19 cellular contexts compared by ENCODE assay signal in the genomic region with DNA sequence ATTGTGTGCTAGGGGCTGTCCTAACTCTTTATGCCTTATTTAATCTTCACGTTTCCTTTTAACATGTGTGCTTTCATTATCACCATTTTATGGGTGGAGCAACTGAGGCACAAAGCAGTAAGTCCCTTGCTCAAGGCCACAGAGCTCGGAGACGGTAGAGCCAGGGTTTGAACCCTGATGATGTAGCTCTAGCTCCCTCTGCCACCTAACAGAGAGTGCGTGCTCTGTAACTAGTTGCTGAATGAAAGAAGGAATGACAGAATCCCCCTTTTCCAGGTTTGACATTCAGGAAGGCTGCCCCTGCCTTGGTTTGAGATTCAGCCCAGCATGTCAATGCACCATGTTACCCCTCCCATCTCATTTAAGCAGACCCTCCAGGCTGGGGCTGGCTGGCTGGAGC.
"Had no signal": no experiment of that assay in that cellular context is flagged by ENCODE, and none has a peak within 500 bp of the region (broad histone marks: within the 10 kb centered on the region; RNA-seq: fewer than 3 reads in every experiment).

No MANE protein-coding gene starts in this region.

- H3K4me1 ChIP-seq: ascending aorta, spleen, tibial nerve, uterus had no signal

- H3K27me3 ChIP-seq: ascending aorta, pancreas, tibial nerve, uterus had no signal

- H3K27me3 Mint-ChIP-seq: memory B cell had no signal

- H3K9me3 Mint-ChIP-seq: memory B cell, naive B cell had no signal

- H3K27ac Mint-ChIP-seq: memory B cell, naive B cell had no signal

- DNase-seq: activated CD4-positive, alpha-beta T cell treated with anti-CD3 and anti-CD28 coated beads, Interleukin-2, amount 50 U/mL, for 1 hour; activated CD4-positive, CD25-positive, alpha-beta regulatory T cell treated with anti-CD3 and anti-CD28 coated beads, Interleukin-2, amount 50 U/mL, for 72 hours; activated CD8-positive, alpha-beta memory T cell treated with anti-CD3 and anti-CD28 coated beads, Interleukin-2, amount 50 U/mL, for 48 hours; activated effector memory CD4-positive, alpha-beta T cell treated with Interleukin-2 at 50 U/mL for 16 hours; activated naive CD4-positive, alpha-beta T cell treated with anti-CD3 and anti-CD28 coated beads, Interleukin-2, amount 50 U/mL, for 16 hours; activated T-cell treated with anti-CD3 and anti-CD28 coated beads, Interleukin-2, amount 50 U/mL, for 48 hours; effector memory CD4-positive, alpha-beta T cell; mucosa of descending colon; naive B cell; pancreas; spleen; stimulated activated naive CD4-positive, alpha-beta T cell; T1000; uterus had no signal

- H3K4me3 ChIP-seq: ascending aorta, mucosa of descending colon, pancreas, spleen, tibial nerve, uterus had no signal

- H3K36me3 Mint-ChIP-seq: memory B cell, naive B cell had no signal

- H3K4me3 Mint-ChIP-seq: memory B cell, naive B cell had no signal

- H3K27ac ChIP-seq: ascending aorta, neutrophil, pancreas, spleen, tibial nerve, uterus had no signal

- ATAC-seq: mucosa of descending colon, pancreas had no signal

- H3K36me3 ChIP-seq: ascending aorta, neutrophil, pancreas, spleen, tibial nerve, uterus had no signal

- H3K9me3 ChIP-seq: ascending aorta, mucosa of descending colon, neutrophil, pancreas, spleen, tibial nerve, uterus had no signal

- FAIRE-seq: bronchial epithelial cell, pancreas had no signal

- H3K4me1 Mint-ChIP-seq: memory B cell, naive B cell had no signal
